In the genomic region with DNA sequence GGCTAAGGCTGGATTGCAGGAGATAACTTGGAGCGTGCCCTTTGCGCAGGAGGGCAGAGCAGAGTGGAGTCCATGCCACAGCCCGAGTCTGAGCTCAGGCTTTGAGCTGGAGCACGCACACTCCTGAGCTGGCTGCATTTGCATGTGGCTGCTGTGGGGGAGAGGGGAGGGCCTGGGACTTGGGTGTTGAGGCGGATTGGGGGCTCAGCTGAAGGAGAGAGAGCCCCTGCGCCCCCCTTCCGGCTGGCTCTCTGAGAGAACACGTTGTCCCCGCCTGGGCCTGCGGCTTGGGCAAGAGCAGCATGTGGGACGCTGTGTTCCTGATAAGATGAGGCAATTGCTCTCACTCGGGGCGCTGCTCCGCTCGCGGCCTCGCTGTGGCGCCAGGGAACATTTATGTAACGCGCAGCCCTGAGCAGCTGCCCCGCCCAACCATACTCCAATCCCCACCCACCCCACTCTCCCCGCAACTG, we compare ENCODE assay signal across 8 cellular contexts. TPM values are rescaled to one million over a fixed set of nuclear protein-coding genes. Genes with fewer than 3 reads are reported as not detected.
DNase-seq lines count a peak whose midpoint lies in the region; ATAC-seq, FAIRE-seq and TF ChIP-seq lines count a peak whose summit lies in the region.

No MANE protein-coding gene starts in this region.

- H4K20me1 ChIP-seq in SK-N-SH (ENCODE audit: insufficient read depth): peaks cover 39% of the 10 kb centered on the region

- H3K4me3 Mint-ChIP-seq in activated naive CD8-positive, alpha-beta T cell: peak overlapping the region; percentile 86

- in situ Hi-C loops in GM13976 (cut with MboI; ENCODE audit: low sequenced_read_pairs, unreplicated experiment): loop anchor here (10.0 kb wide), 1 partner anchor 119 kb away; no protein-coding TSS in a partner anchor

- no peaks in the 10 kb centered on the region for H3K9me3 ChIP-seq in SK-N-SH
- H3K9me3 ChIP-seq in psoas muscle: no peaks in the 10 kb centered on the region
- H3K9me3 ChIP-seq in upper lobe of left lung: no peaks in the 10 kb centered on the region

- H3K36me3 ChIP-seq in SK-N-SH (replicated peaks in 1 of 2; ENCODE audit: control insufficient read depth in 1 of 2, insufficient read depth in 2 of 2, low read length in 1 of 2) (no peaks in the 10 kb centered on the region), psoas muscle (ENCODE audit: insufficient read depth in 1 of 2, low read depth in 1 of 2) (no peaks in the 10 kb centered on the region), upper lobe of left lung (peaks cover 0 to 4% (median 0%) of the 10 kb centered on the region in 4 donors)

- peak; percentile 87 for DNase-seq in GM13976 (ENCODE audit: low spot score)
- peak; percentile 78 for DNase-seq in SK-N-SH
- DNase-seq in Right ventricle myocardium superior: peak; percentile 98
- peak; percentile 88 to 98 for DNase-seq in psoas muscle
- DNase-seq in upper lobe of left lung: peak; percentile 96 to 98
- DNase-seq in D721Med (ENCODE audit: insufficient read length, low spot score): no peak

- ATAC-seq in HG03045 (IDR thresholded peaks at IDR 0.05; ENCODE audit: unreplicated experiment) (peak; percentile 43), Right ventricle myocardium superior (ENCODE audit: poor library complexity) (peak; percentile 88), psoas muscle (peak; percentile 86 to 94 (median 90)), upper lobe of left lung (ENCODE audit: low FRiP score in 2 of 2) (peak; percentile 95 to 96)

- H3K27ac ChIP-seq in SK-N-SH (ENCODE audit: low read depth in 2 of 2, low read length in 1 of 2): 0 out of 4 replicates have a peak overlapping the region, but pooled peaks of 1 of the 2 experiments have one; percentile 30
- H3K27ac ChIP-seq in psoas muscle: peak overlapping the region; percentile 89
- peak overlapping the region; percentile 86 to 99 (median 95) for H3K27ac ChIP-seq in upper lobe of left lung

- H3K79me2 ChIP-seq in SK-N-SH (ENCODE audit: insufficient read depth): peaks cover 22% of the 10 kb centered on the region

- no peak overlapping the region for H2AFZ ChIP-seq in SK-N-SH (ENCODE audit: low read depth)

- H3K9me2 ChIP-seq in SK-N-SH: no peaks in the 10 kb centered on the region

- peak; percentile 55 for TF ChIP-seq CTCF in GM13976 (IDR thresholded peaks at IDR 0.05; ENCODE audit: borderline replicate concordance, control extremely low read depth, extremely low read depth, insufficient read depth, missing control alignments)
- TF ChIP-seq CTCF in SK-N-SH (IDR thresholded peaks at IDR 0.05): no peak
- TF ChIP-seq CTCF in psoas muscle (IDR thresholded peaks at IDR 0.05): peak; percentile 34
- TF ChIP-seq CTCF in upper lobe of left lung (IDR thresholded peaks at IDR 0.05): peak; percentile 37 to 86 (median 66)
- TF ChIP-seq CTCF in D721Med (IDR thresholded peaks at IDR 0.05; ENCODE audit: insufficient read depth, missing control alignments): no peak

- no peak overlapping the region for H3K9ac ChIP-seq in SK-N-SH

- H3K4me1 Mint-ChIP-seq in activated naive CD8-positive, alpha-beta T cell (ENCODE audit: low read depth): peaks cover 98% of the 10 kb centered on the region

- WGBS in SK-N-SH (ENCODE audit: low lambda C conversion rate): 82% methylated on average over 5 of the region's 22 CpGs
- 5 to 28% (median 18%) methylated on average over 21 to 22 of the region's 22 CpGs for WGBS in psoas muscle, 3 donors
- WGBS in upper lobe of left lung, 2 donors: 2 to 10% methylated on average over 2 to 16 of the region's 22 CpGs

- H3K27me3 ChIP-seq in SK-N-SH (ENCODE audit: insufficient read depth): no peaks in the 10 kb centered on the region
- H3K27me3 ChIP-seq in psoas muscle (ENCODE audit: insufficient read depth in 3 of 3, low read length in 2 of 3): no peaks in the 10 kb centered on the region
- no peaks in the 10 kb centered on the region for H3K27me3 ChIP-seq in upper lobe of left lung

- H3K27ac Mint-ChIP-seq in activated naive CD8-positive, alpha-beta T cell: peak overlapping the region; percentile 97

- peak in 3 of 4 donors; percentile 33 to 68 (median 51) for TF ChIP-seq POLR2A in upper lobe of left lung (IDR thresholded peaks at IDR 0.05)

- intact Hi-C loops in Right ventricle myocardium superior (cut with DNase I): loop anchor here (1.0 to 5.0 kb wide), 2 partner anchors 39 to 72 kb away; a partner anchor contains a TSS
- intact Hi-C loops in psoas muscle (cut with DNase I): loop anchor here (1.0 to 5.0 kb wide), 2 partner anchors 70 to 72 kb away; no protein-coding TSS in a partner anchor

- TF ChIP-seq EP300 in SK-N-SH (IDR thresholded peaks at IDR 0.05; ENCODE audit: borderline replicate concordance in 1 of 2, low read depth in 1 of 2, low read length in 1 of 2) (no peak), upper lobe of left lung (IDR thresholded peaks at IDR 0.05) (peak; percentile 97 to 100 (median 100))

- no peak overlapping the region for H3K4me2 ChIP-seq in SK-N-SH

- peaks cover 5% of the 10 kb centered on the region for H3K36me3 Mint-ChIP-seq in activated naive CD8-positive, alpha-beta T cell

- no peaks in the 10 kb centered on the region for H3K27me3 Mint-ChIP-seq in activated naive CD8-positive, alpha-beta T cell

- no peaks in the 10 kb centered on the region for H3F3A ChIP-seq in SK-N-SH (replicated peaks; ENCODE audit: insufficient read depth)

- no peaks in the 10 kb centered on the region for H3K9me3 Mint-ChIP-seq in activated naive CD8-positive, alpha-beta T cell (ENCODE audit: low read depth)

- H3K4me1 ChIP-seq in SK-N-SH (ENCODE audit: control insufficient read depth in 1 of 2, insufficient read depth in 2 of 2, low read depth in 1 of 2, low read length in 1 of 2): peaks cover 0 to 65% of the 10 kb centered on the region in 2 experiments; a peak in 2 of 4 replicates
- peaks cover 80% of the 10 kb centered on the region for H3K4me1 ChIP-seq in psoas muscle
- H3K4me1 ChIP-seq in upper lobe of left lung: peaks cover 83 to 99% (median 94%) of the 10 kb centered on the region in 4 donors

- peak; percentile 41 for TF ChIP-seq RAD21 in SK-N-SH (IDR thresholded peaks at IDR 0.05; ENCODE audit: low read length)

- POLR2A ChIA-PET in SK-N-SH (lab: Yijun Ruan, JAX): interaction anchor here (1.3 kb wide), 1 partner anchor 13 kb away, joined by 4 read pairs; no protein-coding TSS in a partner anchor

- CTCF ChIA-PET in SK-N-SH (lab: Yijun Ruan, JAX): interaction anchor here (1.0 to 2.9 kb wide), 16 partner anchors 9 to 153 kb away, joined by 3 to 23 read pairs (median 6); a partner anchor contains a TSS

- H3K4me3 ChIP-seq in SK-N-SH (ENCODE audit: low read depth in 2 of 2, low read length in 1 of 2) (no peak overlapping the region), psoas muscle (peak overlapping the region; percentile 59), upper lobe of left lung (peak overlapping the region in 3 of 4 donors; percentile 5 to 41 (median 40))

- no peak for FAIRE-seq in D721Med (lab: Jason Lieb, UNC)

TF ChIP-seq in SK-N-SH, 30 proteins besides CTCF, POLR2A, EP300 and RAD21:
- TF ChIP-seq SMC3 (IDR thresholded peaks at IDR 0.05; ENCODE audit: low read depth, low read length) (peak; percentile 40; the same call in 1 of the 2 replicates), NRF1 (IDR thresholded peaks at IDR 0.05; ENCODE audit: low read depth, low read length) (no peak), MXI1 (IDR thresholded peaks at IDR 0.05; ENCODE audit: low read depth, low read length) (0 out of 2 replicates have a peak, but pooled peaks have one; percentile 28)

RNA-seq across cellular contexts. Expression of a gene that starts 39.1 kb away (rescaled TPM):
- polyA plus RNA-seq in SK-N-SH (2012; rRNA removed) (7.1 and 8.6 TPM in 2 replicates), psoas muscle (10 to 100 TPM; 14.5 to 29.0 (median 20.4) TPM)
- 9.4 and 11.1 TPM in 2 replicates for polyA plus RNA-seq in SK-N-SH (2012; cell fraction: cytosol; rRNA removed)
- polyA plus RNA-seq in SK-N-SH (2012; cell fraction: nucleus; rRNA removed): 7.4 and 9.3 TPM in 2 replicates
- total RNA-seq in Right ventricle myocardium superior (65.7 TPM), psoas muscle (10 to 100 TPM; 11.9 to 45.6 (median 25.2) TPM), upper lobe of left lung (100 to 1,000 TPM; 103 to 231 (median 147) TPM)

Comparison
In these comparisons a context has a peak if more than half of its experiments do, and no peak if none do; other contexts are left out.
1. CTCF ChIP-seq: peak in GM13976 (single experiment), psoas muscle (single experiment) and upper lobe of left lung (6 of 6); none in SK-N-SH (single experiment) and D721Med (single experiment).
2. ATAC-seq: peak in every context shown above with its lines; median percentile 96 in upper lobe of left lung; 90 in psoas muscle; 88 in Right ventricle myocardium superior; 43 in HG03045.
3. H3K4me3 ChIP-seq: peak in psoas muscle (single experiment) and upper lobe of left lung (3 of 4); none in SK-N-SH (0 of 2).